1 cellular context compared by ENCODE assay signal in the genomic region with DNA sequence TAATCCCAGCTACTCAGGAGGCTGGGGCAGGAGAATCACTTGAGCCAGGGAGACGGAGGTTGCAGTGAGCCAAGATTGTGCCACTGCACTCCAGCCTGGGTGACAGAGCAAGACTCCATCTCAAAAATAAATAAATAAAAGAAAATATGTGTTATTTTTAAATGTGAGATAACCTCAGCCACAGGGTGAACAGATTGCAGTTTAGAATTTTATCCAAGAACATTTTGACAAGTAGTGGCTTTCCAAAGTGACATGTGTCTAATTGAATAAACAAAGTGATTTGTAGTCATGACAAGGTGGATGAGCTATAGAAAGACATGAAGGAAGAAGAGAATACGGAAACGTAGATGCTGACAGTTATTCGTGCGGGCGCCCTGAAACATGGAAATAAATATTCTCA.
TF ChIP-seq lines count a peak whose summit lies in the region.

No MANE protein-coding gene starts in this region.

TF ChIP-seq in neural cell, 6 proteins besides CTCF, POLR2A, EP300 and RAD21 (continued from another document):
- TF ChIP-seq, protein P1, sequence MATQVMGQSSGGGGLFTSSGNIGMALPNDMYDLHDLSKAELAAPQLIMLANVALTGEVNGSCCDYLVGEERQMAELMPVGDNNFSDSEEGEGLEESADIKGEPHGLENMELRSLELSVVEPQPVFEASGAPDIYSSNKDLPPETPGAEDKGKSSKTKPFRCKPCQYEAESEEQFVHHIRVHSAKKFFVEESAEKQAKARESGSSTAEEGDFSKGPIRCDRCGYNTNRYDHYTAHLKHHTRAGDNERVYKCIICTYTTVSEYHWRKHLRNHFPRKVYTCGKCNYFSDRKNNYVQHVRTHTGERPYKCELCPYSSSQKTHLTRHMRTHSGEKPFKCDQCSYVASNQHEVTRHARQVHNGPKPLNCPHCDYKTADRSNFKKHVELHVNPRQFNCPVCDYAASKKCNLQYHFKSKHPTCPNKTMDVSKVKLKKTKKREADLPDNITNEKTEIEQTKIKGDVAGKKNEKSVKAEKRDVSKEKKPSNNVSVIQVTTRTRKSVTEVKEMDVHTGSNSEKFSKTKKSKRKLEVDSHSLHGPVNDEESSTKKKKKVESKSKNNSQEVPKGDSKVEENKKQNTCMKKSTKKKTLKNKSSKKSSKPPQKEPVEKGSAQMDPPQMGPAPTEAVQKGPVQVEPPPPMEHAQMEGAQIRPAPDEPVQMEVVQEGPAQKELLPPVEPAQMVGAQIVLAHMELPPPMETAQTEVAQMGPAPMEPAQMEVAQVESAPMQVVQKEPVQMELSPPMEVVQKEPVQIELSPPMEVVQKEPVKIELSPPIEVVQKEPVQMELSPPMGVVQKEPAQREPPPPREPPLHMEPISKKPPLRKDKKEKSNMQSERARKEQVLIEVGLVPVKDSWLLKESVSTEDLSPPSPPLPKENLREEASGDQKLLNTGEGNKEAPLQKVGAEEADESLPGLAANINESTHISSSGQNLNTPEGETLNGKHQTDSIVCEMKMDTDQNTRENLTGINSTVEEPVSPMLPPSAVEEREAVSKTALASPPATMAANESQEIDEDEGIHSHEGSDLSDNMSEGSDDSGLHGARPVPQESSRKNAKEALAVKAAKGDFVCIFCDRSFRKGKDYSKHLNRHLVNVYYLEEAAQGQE (IDR thresholded peaks at IDR 0.05; ENCODE audit: borderline replicate concordance), result no peak
